1 cellular context compared by ENCODE assay signal in the genomic region with DNA sequence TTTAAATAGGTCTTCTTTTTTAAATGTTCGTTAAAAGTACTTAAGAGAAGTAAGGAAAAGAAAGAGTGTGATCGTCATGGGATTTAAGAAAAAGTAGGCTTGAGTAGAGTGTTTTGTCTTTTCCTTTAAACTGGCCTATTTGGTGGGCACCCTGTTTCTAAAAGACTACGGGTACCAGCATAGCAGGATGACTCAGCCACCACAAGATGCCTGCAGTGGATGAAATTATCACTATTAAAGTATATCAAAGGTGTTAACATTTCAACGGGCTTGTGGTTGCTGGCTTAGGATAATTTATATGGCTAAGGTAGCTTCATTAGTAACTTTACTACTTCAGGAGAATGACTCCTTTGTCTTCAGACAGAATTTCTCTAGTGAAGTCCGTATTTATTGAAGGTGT.
TF ChIP-seq lines count a peak whose summit lies in the region.

No MANE protein-coding gene starts in this region.

TF ChIP-seq in HCT116, 20 proteins besides CTCF, POLR2A, EP300 and RAD21 (continued from another document):
- TF ChIP-seq ZFX (IDR thresholded peaks at IDR 0.05), result no peak
